ENCODE assay signal across 12 cellular contexts in the genomic region with DNA sequence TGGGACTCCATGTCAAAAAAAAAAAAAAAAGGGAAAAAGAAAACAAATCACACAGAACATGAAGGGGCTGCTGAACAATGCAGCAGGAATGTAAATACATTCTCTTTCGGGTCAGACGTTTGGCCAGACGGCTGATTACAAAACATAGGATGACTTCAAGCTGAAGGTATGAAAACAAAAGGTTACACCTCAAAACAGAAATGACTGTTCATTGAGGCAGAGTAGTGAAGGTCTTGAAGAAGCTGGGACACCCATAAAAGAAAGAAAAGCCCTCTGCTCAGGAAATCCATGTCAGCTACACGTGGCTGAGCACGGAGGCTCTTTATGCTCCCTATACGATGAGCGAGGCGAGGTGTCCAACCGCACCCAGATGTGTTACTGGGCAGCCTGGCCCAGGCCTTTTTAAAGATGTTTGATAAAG. TPM values are rescaled to one million over a fixed set of nuclear protein-coding genes. Genes with fewer than 3 reads are reported as not detected.
A peak's percentile ranks its signal among the peaks of the same experiment; 100 is the strongest.
DNase-seq lines count a peak whose midpoint lies in the region; ATAC-seq and TF ChIP-seq lines count a peak whose summit lies in the region.
"Had no signal": no experiment of that assay in that cellular context is flagged by ENCODE, and none has a peak within 500 bp of the region (broad histone marks: within the 10 kb centered on the region; RNA-seq: fewer than 3 reads in every experiment).

No MANE protein-coding gene starts in this region.

- H3K27me3 ChIP-seq in RWPE2 (ENCODE audit: insufficient read depth, poor library complexity, severe bottlenecking) = no peaks in the 10 kb centered on the region

- ATAC-seq in RWPE2 (ENCODE audit: low read depth) (peak; percentile 81), HG03520 (IDR thresholded peaks at IDR 0.05; ENCODE audit: unreplicated experiment) (no peak), GM21576 (IDR thresholded peaks at IDR 0.05; ENCODE audit: unreplicated experiment) (no peak)
- ATAC-seq: activated CD4-positive, alpha-beta T cell treated with anti-CD3 and anti-CD28 coated beads for 36 hours had no signal

- H3K36me3 ChIP-seq in RWPE2 (ENCODE audit: low read depth) = peaks cover 19% of the 10 kb centered on the region; the same call in 1 of the 2 replicates

- TF ChIP-seq CTCF in RWPE2 (IDR thresholded peaks at IDR 0.05; ENCODE audit: poor library complexity, severe bottlenecking) (no peak), fibroblast of mammary gland (conservative IDR thresholded peaks at IDR 0.05; ENCODE audit: control insufficient read depth, insufficient read depth, low read depth, low read length) (no peak)

- DNase-seq in GM04503 (ENCODE audit: low read depth) (peak; percentile 80), RWPE2 (ENCODE audit: low spot score) (peak; percentile 67), fibroblast of mammary gland (ENCODE audit: low read depth) (peak; percentile 89), pulmonary artery endothelial cell (ENCODE audit: low read depth, low spot score) (peak; percentile 65), NCI-H187 treated with DMSO at 0.1 percent for 48 hours (lab: John Stamatoyannopoulos, UW) (no peak)
- no peak for DNase-seq in stimulated activated CD8-positive, alpha-beta memory T cell treated with anti-CD3 and anti-CD28 coated beads, Interleukin-4, amount 100 ng/mL, for 48 hours
- DNase-seq: activated CD4-positive, alpha-beta T cell treated with anti-CD3 and anti-CD28 coated beads for 36 hours; activated naive CD4-positive, alpha-beta T cell treated with anti-CD3 and anti-CD28 coated beads, Interleukin-2, amount 50 U/mL, for 16 hours; foreskin melanocyte; NCI-H1092 treated with DMSO at 0.1 percent for 48 hours had no signal

- H3K9me3 ChIP-seq in RWPE2 (ENCODE audit: severe bottlenecking) = no peaks in the 10 kb centered on the region

- peaks cover 57% of the 10 kb centered on the region for H3K4me1 ChIP-seq in RWPE2 (ENCODE audit: insufficient read depth, poor library complexity, severe bottlenecking)

- H3K27ac ChIP-seq in RWPE2 (ENCODE audit: poor library complexity, severe bottlenecking) = peak overlapping the region; percentile 92

- no peak overlapping the region for H3K4me3 ChIP-seq in RWPE2 (ENCODE audit: severe bottlenecking)
- no peak overlapping the region for H3K4me3 ChIP-seq in fibroblast of mammary gland (ENCODE audit: control insufficient read depth, low read depth, low read length)

RNA-seq across cellular contexts. Expression of a gene that starts 37.7 kb away (rescaled TPM):
- 25.6 and 30.4 TPM in 2 replicates for total RNA-seq in pulmonary artery endothelial cell

Comparison
In these comparisons a context has a peak if more than half of its experiments do, and no peak if none do; other contexts are left out.
1. DNase-seq: peak in GM04503 (single experiment), RWPE2 (single experiment), fibroblast of mammary gland (single experiment) and pulmonary artery endothelial cell (single experiment); none in stimulated activated CD8-positive, alpha-beta memory T cell treated with anti-CD3 and anti-CD28 coated beads, Interleukin-4, amount 100 ng/mL, for 48 hours (single experiment) and NCI-H187 treated with DMSO at 0.1 percent for 48 hours (single experiment).